Comparison of ENCODE assay signal across 12 cellular contexts in genomic region chr13:45700971-45701900, GRCh38. TPM values are rescaled to one million over a fixed set of nuclear protein-coding genes. Genes with fewer than 3 reads are reported as not detected.
DNase-seq lines count a peak whose midpoint lies in the region; ATAC-seq and TF ChIP-seq lines count a peak whose summit lies in the region.
"Had no signal": no experiment of that assay in that cellular context is flagged by ENCODE, and none has a peak within 500 bp of the region (broad histone marks: within the 10 kb centered on the region; RNA-seq: fewer than 3 reads in every experiment).

No MANE protein-coding gene starts in this region.

- no peaks in the 10 kb centered on the region for H3K36me3 Mint-ChIP-seq in CD8-positive, alpha-beta memory T cell

- POLR2A ChIA-PET in CD8-positive, alpha-beta memory T cell (lab: Charles Lee): no interaction called here

- H3K27me3 Mint-ChIP-seq in CD8-positive, alpha-beta memory T cell: no peaks in the 10 kb centered on the region

- intact Hi-C loops in colonic mucosa (cut with DNase I): no loop called here

- H3K27me3 ChIP-seq in OCI-LY3 (ENCODE audit: low read depth, low read length) (no peaks in the 10 kb centered on the region), colonic mucosa (no peaks in the 10 kb centered on the region)
- no peaks in the 10 kb centered on the region for H3K27me3 ChIP-seq in CD8-positive, alpha-beta memory T cell (ENCODE audit: insufficient read depth, low read length, poor library complexity, severe bottlenecking)
- H3K27me3 ChIP-seq: cardiac muscle cell had no signal

- H3K4me2 ChIP-seq in OCI-LY3 (ENCODE audit: low read length): peak overlapping the region; percentile 46

- peak; percentile 29 for TF ChIP-seq POLR2A in GM10847 (IDR thresholded peaks at IDR 0.05; ENCODE audit: extremely low read depth, insufficient read length)

- H3K27ac Mint-ChIP-seq in CD8-positive, alpha-beta memory T cell: no peak overlapping the region

- H2AFZ ChIP-seq in OCI-LY3 (ENCODE audit: low read depth, low read length): peak overlapping the region; percentile 22; the same call in 1 of the 2 replicates

- H3K27ac ChIP-seq in OCI-LY3 (ENCODE audit: low read length) (peak overlapping the region; percentile 76), colonic mucosa (no peak overlapping the region)
- H3K27ac ChIP-seq in CD8-positive, alpha-beta memory T cell (ENCODE audit: low read depth, low read length): no peak overlapping the region
- H3K27ac ChIP-seq: cardiac muscle cell had no signal

- H3K4me1 ChIP-seq in OCI-LY3 (ENCODE audit: low read length) (peaks cover 72% of the 10 kb centered on the region), colonic mucosa (no peaks in the 10 kb centered on the region)
- no peaks in the 10 kb centered on the region for H3K4me1 ChIP-seq in CD8-positive, alpha-beta memory T cell (ENCODE audit: insufficient read depth, low read length)

- ATAC-seq in GM19023 (IDR thresholded peaks at IDR 0.05; ENCODE audit: unreplicated experiment) (peak; percentile 65), HG02798 (IDR thresholded peaks at IDR 0.05; ENCODE audit: poor library complexity, unreplicated experiment) (peak; percentile 71)

- H3K9me3 ChIP-seq in OCI-LY3 (ENCODE audit: insufficient read depth, low read length) (peaks cover 5% of the 10 kb centered on the region), colonic mucosa (no peaks in the 10 kb centered on the region)
- no peaks in the 10 kb centered on the region for H3K9me3 ChIP-seq in CD8-positive, alpha-beta memory T cell (ENCODE audit: low read length)

- H3K4me1 Mint-ChIP-seq in CD8-positive, alpha-beta memory T cell: peaks cover 0 to 3% (median 0%) of the 10 kb centered on the region in 3 donors

- TF ChIP-seq CTCF in OCI-LY3 (IDR thresholded peaks at IDR 0.05; ENCODE audit: low read depth, low read length) (no peak; the same call in 1 of the 2 replicates), colonic mucosa (IDR thresholded peaks at IDR 0.05) (no peak)

- H3K79me2 ChIP-seq in OCI-LY3 (ENCODE audit: low read length): no peaks in the 10 kb centered on the region

- no peak for DNase-seq in NCI-H226
- DNase-seq in CD8-positive, alpha-beta memory T cell: no peak
- no peak for DNase-seq in NCI-H1048 (lab: John Stamatoyannopoulos, UW)
- no peak for DNase-seq in colonic mucosa
- DNase-seq: NCI-H146 had no signal

- peak overlapping the region; percentile 40; the same call in 1 of the 2 replicates for H3K9ac ChIP-seq in OCI-LY3 (ENCODE audit: low read length)
- H3K9ac ChIP-seq in colonic mucosa (ENCODE audit: low read depth in 2 of 2, low read length in 2 of 2): no peak overlapping the region

- H3K9me3 Mint-ChIP-seq in CD8-positive, alpha-beta memory T cell: no peaks in the 10 kb centered on the region

- H3K4me3 ChIP-seq in OCI-LY3 (ENCODE audit: low read length): peak overlapping the region; percentile 4; the same call in 1 of the 2 replicates
- no peak overlapping the region for H3K4me3 ChIP-seq in CD8-positive, alpha-beta memory T cell (ENCODE audit: low read length)
- no peak overlapping the region for H3K4me3 ChIP-seq in colonic mucosa
- H3K4me3 ChIP-seq: cardiac muscle cell had no signal

- H3K36me3 ChIP-seq in OCI-LY3 (replicated peaks; ENCODE audit: low read depth, low read length) (peaks cover 14% of the 10 kb centered on the region), colonic mucosa (no peaks in the 10 kb centered on the region)
- H3K36me3 ChIP-seq in CD8-positive, alpha-beta memory T cell (ENCODE audit: insufficient read depth, low read length): no peaks in the 10 kb centered on the region
- H3K36me3 ChIP-seq: cardiac muscle cell had no signal

- CTCF ChIA-PET in CD8-positive, alpha-beta memory T cell (lab: Charles Lee): no interaction called here

- H3K4me3 Mint-ChIP-seq in CD8-positive, alpha-beta memory T cell: no peak overlapping the region

- no peaks in the 10 kb centered on the region for H4K20me1 ChIP-seq in OCI-LY3 (ENCODE audit: insufficient read depth, low read length)

RNA-seq across cellular contexts. Expression of gene CBY2, which starts 0.9 kb away (rescaled TPM):
- total RNA-seq in CD8-positive, alpha-beta memory T cell: not detected
- not detected for polyA plus RNA-seq in CD8-positive, alpha-beta memory T cell
- total RNA-seq in colonic mucosa: not detected
- total RNA-seq: cardiac muscle cell, Daoy, temporal lobe had no signal
